ENCODE assay signal across 19 cellular contexts in genomic region chrX:49842603-49843002, GRCh38. TPM values are rescaled to one million over a fixed set of nuclear protein-coding genes. Genes with fewer than 3 reads are reported as not detected.
"Had no signal": no experiment of that assay in that cellular context is flagged by ENCODE, and none has a peak within 500 bp of the region (broad histone marks: within the 10 kb centered on the region; RNA-seq: fewer than 3 reads in every experiment).

No MANE protein-coding gene starts in this region.

- FAIRE-seq: astrocyte, kidney had no signal

- H3K36me3 ChIP-seq: cardiac muscle cell, left ventricle myocardium inferior, neutrophil, thyroid gland had no signal

- H3K4me1 ChIP-seq: left ventricle myocardium inferior, parathyroid adenoma, thyroid gland had no signal

- H3K27me3 Mint-ChIP-seq: activated CD4-positive, alpha-beta memory T cell treated with anti-CD3 and anti-CD28 coated beads, Interleukin-2, amount 10 ng/mL, durations not matched to agents 7 days and 5 days; activated CD4-positive, alpha-beta T cell treated with anti-CD3 and anti-CD28 coated beads for 36 hours; stimulated activated memory B cell treated with anti-CD40 and anti-IgM and Interleukin-4, amounts not matched to agents 10 μg/mL and 1 μg/mL and 100 μg/mL, for 72 hours had no signal

- H3K9me3 ChIP-seq: left ventricle myocardium inferior, neutrophil, thyroid gland had no signal

- H3K4me1 Mint-ChIP-seq: activated CD4-positive, alpha-beta memory T cell treated with anti-CD3 and anti-CD28 coated beads, Interleukin-2, amount 10 ng/mL, durations not matched to agents 7 days and 5 days; naive thymus-derived CD8-positive, alpha-beta T cell; stimulated activated memory B cell treated with anti-CD40 and anti-IgM and Interleukin-4, amounts not matched to agents 10 μg/mL and 1 μg/mL and 100 μg/mL, for 72 hours had no signal

- H3K4me3 Mint-ChIP-seq: activated CD4-positive, alpha-beta memory T cell treated with anti-CD3 and anti-CD28 coated beads, Interleukin-2, amount 10 ng/mL, durations not matched to agents 7 days and 5 days; activated CD4-positive, alpha-beta T cell treated with anti-CD3 and anti-CD28 coated beads for 36 hours; activated T-cell treated with anti-CD3 and anti-CD28 coated beads, Interleukin-2, amount 50 U/mL, for 24 hours; naive thymus-derived CD8-positive, alpha-beta T cell; stimulated activated memory B cell treated with anti-CD40 and anti-IgM and Interleukin-4, amounts not matched to agents 10 μg/mL and 1 μg/mL and 100 μg/mL, for 72 hours had no signal

- H3K9me3 Mint-ChIP-seq: activated CD4-positive, alpha-beta memory T cell treated with anti-CD3 and anti-CD28 coated beads, Interleukin-2, amount 10 ng/mL, durations not matched to agents 7 days and 5 days; activated T-cell treated with anti-CD3 and anti-CD28 coated beads, Interleukin-2, amount 50 U/mL, for 24 hours; naive thymus-derived CD8-positive, alpha-beta T cell; stimulated activated memory B cell treated with anti-CD40 and anti-IgM and Interleukin-4, amounts not matched to agents 10 μg/mL and 1 μg/mL and 100 μg/mL, for 72 hours had no signal

- H2AFZ ChIP-seq: parathyroid adenoma had no signal

- H3K27ac Mint-ChIP-seq: activated CD4-positive, alpha-beta memory T cell treated with anti-CD3 and anti-CD28 coated beads, Interleukin-2, amount 10 ng/mL, durations not matched to agents 7 days and 5 days; activated CD4-positive, alpha-beta T cell treated with anti-CD3 and anti-CD28 coated beads for 36 hours; activated T-cell treated with anti-CD3 and anti-CD28 coated beads, Interleukin-2, amount 50 U/mL, for 24 hours; stimulated activated memory B cell treated with anti-CD40 and anti-IgM and Interleukin-4, amounts not matched to agents 10 μg/mL and 1 μg/mL and 100 μg/mL, for 72 hours had no signal

- ATAC-seq: activated CD4-positive, alpha-beta T cell treated with anti-CD3 and anti-CD28 coated beads for 36 hours; esophagus mucosa; naive thymus-derived CD8-positive, alpha-beta T cell; stimulated activated memory B cell treated with anti-CD40 and anti-IgM and Interleukin-4, amounts not matched to agents 10 μg/mL and 1 μg/mL and 100 μg/mL, for 72 hours had no signal

- H3K4me3 ChIP-seq: cardiac muscle cell, left ventricle myocardium inferior, thyroid gland had no signal

- H3K36me3 Mint-ChIP-seq: naive thymus-derived CD8-positive, alpha-beta T cell; stimulated activated memory B cell treated with anti-CD40 and anti-IgM and Interleukin-4, amounts not matched to agents 10 μg/mL and 1 μg/mL and 100 μg/mL, for 72 hours had no signal

- H3K9ac ChIP-seq: parathyroid adenoma had no signal

- H3K79me2 ChIP-seq: parathyroid adenoma had no signal

- H3K27me3 ChIP-seq: cardiac muscle cell, neutrophil, thyroid gland had no signal

- H3K27ac ChIP-seq: cardiac muscle cell, left ventricle myocardium inferior, neutrophil, parathyroid adenoma, thyroid gland had no signal

- DNase-seq: activated CD4-positive, alpha-beta memory T cell treated with anti-CD3 and anti-CD28 coated beads, Interleukin-2, amount 10 ng/mL, durations not matched to agents 7 days and 5 days; activated CD4-positive, alpha-beta T cell treated with anti-CD3 and anti-CD28 coated beads for 36 hours; activated naive CD4-positive, alpha-beta T cell treated with anti-CD3 and anti-CD28 coated beads, Interleukin-2, amount 50 U/mL, for 16 hours; activated T-cell treated with anti-CD3 and anti-CD28 coated beads, Interleukin-2, amount 50 U/mL, for 24 hours; kidney; left ventricle myocardium inferior; naive thymus-derived CD8-positive, alpha-beta T cell; stimulated activated CD4-positive, alpha-beta T cell treated with anti-CD3 and anti-CD28 coated beads, Interleukin-1b, Interleukin-23, amount 100 ng/mL, for 48 hours; thyroid gland had no signal

RNA-seq across cellular contexts. Expression of gene PAGE4, which starts 13.5 kb away (rescaled TPM):
- total RNA-seq: activated CD4-positive, alpha-beta memory T cell treated with anti-CD3 and anti-CD28 coated beads, Interleukin-2, amount 10 ng/mL, durations not matched to agents 7 days and 5 days; activated CD4-positive, alpha-beta T cell treated with anti-CD3 and anti-CD28 coated beads for 36 hours; astrocyte; cardiac muscle cell; dermis microvascular lymphatic vessel endothelial cell; esophagus mucosa; kidney; left ventricle myocardium inferior; mucosa of gallbladder; naive thymus-derived CD8-positive, alpha-beta T cell; thyroid gland had no signal
- polyA plus RNA-seq: adipose tissue; cardiac muscle cell; naive thymus-derived CD8-positive, alpha-beta T cell; urinary bladder had no signal
